In genomic region chr1:201433609-201434008, GRCh38 we compare ENCODE assay signal across 2 cellular contexts.
TF ChIP-seq lines count a peak whose summit lies in the region.

No MANE protein-coding gene starts in this region.

TF ChIP-seq in GM12878, 131 proteins besides CTCF, POLR2A, EP300 and RAD21:
- TF ChIP-seq ZBTB40 (IDR thresholded peaks at IDR 0.05; ENCODE audit: borderline replicate concordance) (peak; percentile 40; the same call in 1 of the 2 replicates), ZNF274 (IDR thresholded peaks at IDR 0.05; ENCODE audit: insufficient read depth, insufficient read length) (no peak)

TF ChIP-seq in K562, 482 proteins besides CTCF, POLR2A, EP300 and RAD21:
- no peak for TF ChIP-seq TSHZ1 (CRISPR knock-in tag; IDR thresholded peaks at IDR 0.05)
- TF ChIP-seq NR4A1 (CRISPR knock-in tag; IDR thresholded peaks at IDR 0.05), result no peak
- TF ChIP-seq NR4A1 (tag; IDR thresholded peaks at IDR 0.05), result no peak
- TF ChIP-seq LARP7 (IDR thresholded peaks at IDR 0.05), result no peak
- TF ChIP-seq ZBTB40 (IDR thresholded peaks at IDR 0.05), result peak; percentile 82
- TF ChIP-seq ZBTB40 (CRISPR knock-in tag; IDR thresholded peaks at IDR 0.05), result peak; percentile 88
- no peak for TF ChIP-seq CHD1 (IDR thresholded peaks at IDR 0.05; ENCODE audit: low read length)
- no peak for TF ChIP-seq VEZF1 (CRISPR knock-in tag; IDR thresholded peaks at IDR 0.05)
